1 cellular context compared by ENCODE assay signal in the genomic region with DNA sequence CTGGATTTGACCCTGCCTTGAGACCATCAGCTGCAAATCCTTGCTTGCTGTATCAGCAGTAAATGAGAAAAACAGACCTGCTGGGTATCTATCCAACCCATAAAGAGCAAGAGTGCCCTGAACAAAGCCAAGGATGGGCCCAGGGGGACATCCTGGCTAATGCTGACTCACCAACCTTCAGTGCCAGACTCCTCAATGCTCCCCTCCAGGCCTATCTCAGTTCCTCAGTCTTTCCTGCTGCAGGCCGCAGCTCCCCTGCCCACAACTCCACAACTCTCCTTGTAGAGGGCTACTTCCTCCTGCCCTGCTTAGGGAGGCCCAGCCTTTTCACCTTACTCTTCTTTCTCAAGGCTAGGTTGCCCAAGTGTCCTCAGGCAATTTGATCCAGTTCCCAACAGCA.
TF ChIP-seq lines count a peak whose summit lies in the region.

No MANE protein-coding gene starts in this region.

TF ChIP-seq in IMR-90, 13 proteins besides CTCF, POLR2A, EP300 and RAD21:
- TF ChIP-seq CHD1 (IDR thresholded peaks at IDR 0.05; ENCODE audit: low read depth, low read length): no peak
